8 cellular contexts compared by ENCODE assay signal in the genomic region with DNA sequence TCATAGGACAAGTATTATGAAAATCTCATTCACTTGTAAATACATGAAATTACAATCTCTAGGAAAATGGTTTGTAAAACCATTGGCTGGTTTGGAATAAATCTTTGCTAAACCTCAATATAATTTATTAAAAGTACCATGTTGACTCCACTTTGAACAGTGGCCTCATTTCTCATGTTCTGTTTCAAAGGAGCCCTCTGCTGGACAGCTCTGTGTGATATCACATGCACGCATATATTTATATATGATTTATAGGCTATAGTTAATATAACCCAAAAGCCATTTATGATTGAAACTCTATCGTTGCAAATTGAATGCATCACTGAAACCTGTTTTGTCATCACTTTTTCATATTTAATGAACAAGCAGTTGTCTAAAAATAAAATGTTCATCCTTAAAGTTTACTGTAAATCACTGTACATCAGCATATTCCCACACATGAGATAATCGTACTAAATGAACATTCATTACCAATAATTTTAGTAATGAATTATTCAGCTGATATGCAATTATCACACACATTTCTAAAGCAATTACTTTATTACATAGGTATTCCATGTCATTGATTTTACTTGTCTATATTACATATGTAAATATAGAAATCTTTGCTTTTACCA.
DNase-seq lines count a peak whose midpoint lies in the region; ATAC-seq and TF ChIP-seq lines count a peak whose summit lies in the region.

No MANE protein-coding gene starts in this region.

- intact Hi-C loops in activated CD4-positive, alpha-beta T cell treated with anti-CD3 and anti-CD28 coated beads for 36 hours (cut with DNase I, micrococcal nuclease), result loop anchor here in 1 of 2 experiments (2.0 to 5.0 kb wide), 2 partner anchors 722 to 845 kb away; no protein-coding TSS in a partner anchor

- H3K36me3 Mint-ChIP-seq in activated CD4-positive, alpha-beta T cell treated with anti-CD3 and anti-CD28 coated beads for 36 hours (ENCODE audit: low read depth), result no peaks in the 10 kb centered on the region
- no peaks in the 10 kb centered on the region for H3K36me3 Mint-ChIP-seq in endothelial cell (ENCODE audit: low read depth, unreplicated experiment)
- H3K36me3 Mint-ChIP-seq in activated T-cell treated with anti-CD3 and anti-CD28 coated beads, Interleukin-2, amount 50 U/mL, for 72 hours (ENCODE audit: insufficient read depth in 2 of 2), result no peaks in the 10 kb centered on the region

- DNase-seq in activated CD4-positive, alpha-beta T cell treated with anti-CD3 and anti-CD28 coated beads for 36 hours, result peak; percentile 11
- no peak for DNase-seq in activated CD4-positive, alpha-beta T cell treated with anti-CD3 and anti-CD28 coated beads for 1 hour
- DNase-seq in NCI-H69 (lab: John Stamatoyannopoulos, UW), result peak; percentile 61
- DNase-seq in endothelial cell (ENCODE audit: low spot score), result peak; percentile 13
- DNase-seq in retinal pigment epithelial cell (ENCODE audit: low read depth), result peak; percentile 21
- no peak for DNase-seq in activated T-cell treated with anti-CD3 and anti-CD28 coated beads, Interleukin-2, amount 50 U/mL, for 72 hours
- no peak for DNase-seq in GF-D8 (lab: John Stamatoyannopoulos, UW)
- no peak for DNase-seq in stimulated activated CD4-positive, alpha-beta T cell treated with anti-CD3 and anti-CD28 coated beads, Interleukin-4, amount 100 ng/mL, for 1 hour

- CTCF ChIA-PET in activated CD4-positive, alpha-beta T cell treated with anti-CD3 and anti-CD28 coated beads for 36 hours (lab: Charles Lee), result no interaction called here

- no peak overlapping the region for H3K4me3 ChIP-seq in retinal pigment epithelial cell (ENCODE audit: low read length)

- TF ChIP-seq CTCF in endothelial cell (IDR thresholded peaks at IDR 0.05; ENCODE audit: unreplicated experiment), result peak; percentile 19
- peak; percentile 66 for TF ChIP-seq CTCF in retinal pigment epithelial cell (conservative IDR thresholded peaks at IDR 0.05; ENCODE audit: low read depth, low read length)

- no peaks in the 10 kb centered on the region for H3K27me3 Mint-ChIP-seq in activated CD4-positive, alpha-beta T cell treated with anti-CD3 and anti-CD28 coated beads for 36 hours
- no peaks in the 10 kb centered on the region for H3K27me3 Mint-ChIP-seq in endothelial cell (ENCODE audit: unreplicated experiment)
- no peaks in the 10 kb centered on the region for H3K27me3 Mint-ChIP-seq in activated T-cell treated with anti-CD3 and anti-CD28 coated beads, Interleukin-2, amount 50 U/mL, for 72 hours (ENCODE audit: low read depth)

- H3K4me3 Mint-ChIP-seq in activated CD4-positive, alpha-beta T cell treated with anti-CD3 and anti-CD28 coated beads for 36 hours, result no peak overlapping the region
- H3K4me3 Mint-ChIP-seq in endothelial cell (ENCODE audit: unreplicated experiment), result no peak overlapping the region
- H3K4me3 Mint-ChIP-seq in activated T-cell treated with anti-CD3 and anti-CD28 coated beads, Interleukin-2, amount 50 U/mL, for 72 hours, result no peak overlapping the region

- peaks cover 10% of the 10 kb centered on the region for H3K4me1 Mint-ChIP-seq in activated CD4-positive, alpha-beta T cell treated with anti-CD3 and anti-CD28 coated beads for 36 hours
- peaks cover 6% of the 10 kb centered on the region for H3K4me1 Mint-ChIP-seq in endothelial cell (ENCODE audit: unreplicated experiment)
- peaks cover 16% of the 10 kb centered on the region for H3K4me1 Mint-ChIP-seq in activated T-cell treated with anti-CD3 and anti-CD28 coated beads, Interleukin-2, amount 50 U/mL, for 72 hours (ENCODE audit: low read depth)

- no peak overlapping the region for H3K27ac Mint-ChIP-seq in activated CD4-positive, alpha-beta T cell treated with anti-CD3 and anti-CD28 coated beads for 36 hours
- no peak overlapping the region for H3K27ac Mint-ChIP-seq in endothelial cell (ENCODE audit: unreplicated experiment)
- no peak overlapping the region for H3K27ac Mint-ChIP-seq in activated T-cell treated with anti-CD3 and anti-CD28 coated beads, Interleukin-2, amount 50 U/mL, for 72 hours

- ATAC-seq in activated CD4-positive, alpha-beta T cell treated with anti-CD3 and anti-CD28 coated beads for 36 hours, result no peak
- no peak for ATAC-seq in activated T-cell treated with anti-CD3 and anti-CD28 coated beads, Interleukin-2, amount 50 U/mL, for 72 hours (replicated peaks in 1 of 2)

- H3K9me3 Mint-ChIP-seq in activated CD4-positive, alpha-beta T cell treated with anti-CD3 and anti-CD28 coated beads for 36 hours (ENCODE audit: low read depth), result no peaks in the 10 kb centered on the region
- no peaks in the 10 kb centered on the region for H3K9me3 Mint-ChIP-seq in endothelial cell (ENCODE audit: unreplicated experiment)
- H3K9me3 Mint-ChIP-seq in activated T-cell treated with anti-CD3 and anti-CD28 coated beads, Interleukin-2, amount 50 U/mL, for 72 hours, result no peaks in the 10 kb centered on the region

- POLR2A ChIA-PET in activated CD4-positive, alpha-beta T cell treated with anti-CD3 and anti-CD28 coated beads for 36 hours (lab: Charles Lee), result no interaction called here

Comparison
In these comparisons a context has a peak if more than half of its experiments do, and no peak if none do; other contexts are left out.
1. DNase-seq: peak in activated CD4-positive, alpha-beta T cell treated with anti-CD3 and anti-CD28 coated beads for 36 hours (single experiment), NCI-H69 (single experiment), endothelial cell (single experiment) and retinal pigment epithelial cell (single experiment); none in activated CD4-positive, alpha-beta T cell treated with anti-CD3 and anti-CD28 coated beads for 1 hour (single experiment), activated T-cell treated with anti-CD3 and anti-CD28 coated beads, Interleukin-2, amount 50 U/mL, for 72 hours (0 of 2), GF-D8 (single experiment) and stimulated activated CD4-positive, alpha-beta T cell treated with anti-CD3 and anti-CD28 coated beads, Interleukin-4, amount 100 ng/mL, for 1 hour (single experiment).